Comparison of ENCODE assay signal across 18 cellular contexts in the genomic region with DNA sequence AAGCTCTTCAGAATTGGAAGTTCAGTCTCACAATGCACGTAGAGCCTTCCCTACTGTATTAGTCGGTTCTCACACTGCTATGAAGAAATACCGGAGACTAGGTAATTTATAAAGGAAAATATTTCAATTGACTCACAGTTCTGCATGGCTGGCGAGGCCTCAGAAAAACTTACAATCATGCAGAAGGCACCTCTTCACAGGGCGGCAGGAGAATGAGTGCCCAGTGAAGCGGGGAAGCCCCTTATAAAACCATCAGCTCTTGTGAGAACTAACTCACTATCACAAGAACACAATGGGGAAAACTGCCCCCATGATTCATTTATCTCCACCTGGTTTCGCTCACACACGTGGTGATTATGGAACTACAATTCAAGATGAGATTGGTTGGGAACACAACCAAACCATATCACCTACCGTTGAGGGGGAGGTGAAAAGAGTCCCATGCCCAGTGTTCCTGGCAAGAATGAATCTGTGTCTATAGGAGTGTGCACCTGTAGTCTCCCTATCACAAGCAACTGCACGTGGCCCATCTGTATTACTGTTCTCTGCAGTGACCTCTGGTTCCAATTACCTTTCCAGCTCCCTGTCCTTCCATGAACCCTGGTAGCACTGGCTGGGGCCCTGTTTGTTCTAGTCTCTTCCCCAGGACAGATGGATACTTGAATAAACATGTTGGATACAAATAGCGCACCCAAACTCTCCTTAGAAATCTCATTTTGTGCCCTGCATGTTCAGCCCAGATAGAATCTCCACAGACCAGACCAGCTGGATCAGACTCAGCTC.
"Had no signal": no experiment of that assay in that cellular context is flagged by ENCODE, and none has a peak within 500 bp of the region (broad histone marks: within the 10 kb centered on the region; RNA-seq: fewer than 3 reads in every experiment).

No MANE protein-coding gene starts in this region.

- H3K4me3 ChIP-seq: colonic mucosa, dorsolateral prefrontal cortex, esophagus muscularis mucosa, lung, tibial artery had no signal

- H3K36me3 ChIP-seq: colonic mucosa, esophagus muscularis mucosa, tibial artery had no signal

- H3K27ac ChIP-seq: colonic mucosa, dorsolateral prefrontal cortex, esophagus muscularis mucosa, tibial artery had no signal

- ATAC-seq: activated CD4-positive, alpha-beta T cell treated with anti-CD3 and anti-CD28 coated beads for 36 hours; activated T-cell treated with anti-CD3 and anti-CD28 coated beads, Interleukin-2, amount 50 U/mL, for 4 hours; effector memory CD8-positive, alpha-beta T cell; naive thymus-derived CD4-positive, alpha-beta T cell; WTC11 had no signal

- DNase-seq: activated CD4-positive, alpha-beta T cell treated with anti-CD3 and anti-CD28 coated beads for 36 hours; activated CD4-positive, alpha-beta T cell treated with anti-CD3 and anti-CD28 coated beads, Interleukin-2, amount 50 U/mL, for 4 hours; activated CD8-positive, alpha-beta memory T cell treated with anti-CD3 and anti-CD28 coated beads, Interleukin-2, amount 50 U/mL, for 48 hours; activated naive CD4-positive, alpha-beta T cell; activated T-cell treated with anti-CD3 and anti-CD28 coated beads, Interleukin-2, amount 50 U/mL, for 4 hours; colonic mucosa; dorsolateral prefrontal cortex; effector memory CD8-positive, alpha-beta T cell; head of caudate nucleus; hypothalamus; naive thymus-derived CD4-positive, alpha-beta T cell; retina; substantia nigra; T-helper 9 cell; tibial artery had no signal

- H3K4me1 ChIP-seq: colonic mucosa had no signal

- H3K9me3 ChIP-seq: colonic mucosa, esophagus muscularis mucosa, tibial artery had no signal

- H3K27me3 ChIP-seq: colonic mucosa, esophagus muscularis mucosa, tibial artery had no signal
